8 cellular contexts compared by ENCODE assay signal in the genomic region with DNA sequence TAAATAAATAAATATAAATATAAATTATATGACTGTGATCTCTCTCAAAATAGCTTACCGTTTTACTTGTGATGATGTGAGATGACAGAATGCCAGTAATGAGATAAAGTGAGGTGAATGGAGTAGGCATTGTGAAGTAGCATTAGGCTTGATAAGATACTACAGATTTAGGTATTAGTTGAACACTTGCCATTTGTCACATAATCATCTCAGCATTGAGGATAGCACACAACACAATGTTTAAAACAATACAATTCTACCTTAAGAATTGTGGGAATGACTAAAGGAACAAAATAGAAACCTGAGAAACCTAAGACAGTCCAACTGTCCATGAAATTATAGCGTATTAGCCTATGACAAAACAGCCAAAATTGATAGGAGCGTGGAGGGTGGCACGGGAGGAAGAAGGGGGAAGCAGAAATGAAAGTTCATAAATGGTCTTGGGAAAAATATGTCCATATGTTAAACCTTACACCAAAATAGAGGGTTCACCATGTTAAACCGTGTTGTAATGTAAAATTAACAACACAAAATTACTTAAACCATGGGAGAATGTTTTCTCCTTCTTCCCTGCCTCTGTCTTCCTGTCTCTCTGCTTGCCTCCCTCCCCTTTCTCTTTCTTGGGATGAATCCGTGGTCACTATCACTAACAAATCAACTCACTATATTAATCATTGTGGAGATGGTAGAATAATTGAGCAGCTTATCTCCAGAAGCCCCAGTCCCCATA. TPM values are rescaled to one million over a fixed set of nuclear protein-coding genes. Genes with fewer than 3 reads are reported as not detected.
DNase-seq lines count a peak whose midpoint lies in the region; ATAC-seq and TF ChIP-seq lines count a peak whose summit lies in the region.

No MANE protein-coding gene starts in this region.

- H3K4me1 ChIP-seq in SJCRH30 = peaks cover 9% of the 10 kb centered on the region
- H3K4me1 ChIP-seq in esophagus muscularis mucosa = peaks cover 0 to 17% (median 17%) of the 10 kb centered on the region in 4 donors

- TF ChIP-seq EP300 in esophagus muscularis mucosa (IDR thresholded peaks at IDR 0.05) = no peak

- intact Hi-C loops in esophagus muscularis mucosa (cut with DNase I) = loop anchor here (2.0 kb wide), 1 partner anchor 27 kb away; a partner anchor contains a TSS

- ATAC-seq in HG03439 (IDR thresholded peaks at IDR 0.05; ENCODE audit: unreplicated experiment) = no peak
- no peak for ATAC-seq in HG02840 (IDR thresholded peaks at IDR 0.05; ENCODE audit: low FRiP score, unreplicated experiment)

- no peak for TF ChIP-seq POLR2A in esophagus muscularis mucosa (IDR thresholded peaks at IDR 0.05; ENCODE audit: low read depth)

- H3K27me3 ChIP-seq in SJCRH30 = no peaks in the 10 kb centered on the region
- no peaks in the 10 kb centered on the region for H3K27me3 ChIP-seq in esophagus muscularis mucosa

- TF ChIP-seq CTCF in esophagus muscularis mucosa (IDR thresholded peaks at IDR 0.05) = no peak

- in situ Hi-C loops in KBM-7 (cut with MboI; ENCODE audit: low pct_unique_long_range_greater_than_20kb, low sequenced_read_pairs) = no loop called here

- peak overlapping the region; percentile 64 for H3K4me3 ChIP-seq in SJCRH30
- peak overlapping the region; percentile 75 to 83 (median 79) for H3K4me3 ChIP-seq in esophagus muscularis mucosa

- H3K9me3 ChIP-seq in SJCRH30 (replicated peaks) (no peaks in the 10 kb centered on the region), esophagus muscularis mucosa (no peaks in the 10 kb centered on the region)

- no peaks in the 10 kb centered on the region for H3K36me3 ChIP-seq in SJCRH30
- no peaks in the 10 kb centered on the region for H3K36me3 ChIP-seq in esophagus muscularis mucosa

- peak overlapping the region; percentile 99 for H3K27ac ChIP-seq in SJCRH30
- H3K27ac ChIP-seq in esophagus muscularis mucosa (replicated peaks in 1 of 4) = peak overlapping the region; percentile 94 to 99 (median 96)

- DNase-seq in NCI-H510A treated with DMSO at 0.1 percent for 48 hours (lab: John Stamatoyannopoulos, UW) (peak; percentile 53), NCI-H510A (lab: John Stamatoyannopoulos, UW) (no peak), SJCRH30 (peak in 1 of 2 experiments; percentile 32), esophagus muscularis mucosa (ENCODE audit: extremely low spot score) (no peak), pons (ENCODE audit: low spot score) (peak; percentile 12), KBM-7 (no peak)

- WGBS in esophagus muscularis mucosa = 29% methylated on average over 6 of the region's 6 CpGs

RNA-seq across cellular contexts. Expression of a gene that starts 33.1 kb away (rescaled TPM):
- total RNA-seq in SJCRH30 (2014; rRNA removed; shearing (Covaris generic)) = 0.33 and 0.67 TPM in 2 replicates
- 1 to 10 TPM; 3.0 to 9.9 (median 6.5) TPM for total RNA-seq in esophagus muscularis mucosa

Comparison
In these comparisons a context has a peak if more than half of its experiments do, and no peak if none do; other contexts are left out.
1. DNase-seq: peak in NCI-H510A treated with DMSO at 0.1 percent for 48 hours (single experiment) and pons (single experiment); none in NCI-H510A (single experiment), esophagus muscularis mucosa (single experiment) and KBM-7 (single experiment).